In the genomic region with DNA sequence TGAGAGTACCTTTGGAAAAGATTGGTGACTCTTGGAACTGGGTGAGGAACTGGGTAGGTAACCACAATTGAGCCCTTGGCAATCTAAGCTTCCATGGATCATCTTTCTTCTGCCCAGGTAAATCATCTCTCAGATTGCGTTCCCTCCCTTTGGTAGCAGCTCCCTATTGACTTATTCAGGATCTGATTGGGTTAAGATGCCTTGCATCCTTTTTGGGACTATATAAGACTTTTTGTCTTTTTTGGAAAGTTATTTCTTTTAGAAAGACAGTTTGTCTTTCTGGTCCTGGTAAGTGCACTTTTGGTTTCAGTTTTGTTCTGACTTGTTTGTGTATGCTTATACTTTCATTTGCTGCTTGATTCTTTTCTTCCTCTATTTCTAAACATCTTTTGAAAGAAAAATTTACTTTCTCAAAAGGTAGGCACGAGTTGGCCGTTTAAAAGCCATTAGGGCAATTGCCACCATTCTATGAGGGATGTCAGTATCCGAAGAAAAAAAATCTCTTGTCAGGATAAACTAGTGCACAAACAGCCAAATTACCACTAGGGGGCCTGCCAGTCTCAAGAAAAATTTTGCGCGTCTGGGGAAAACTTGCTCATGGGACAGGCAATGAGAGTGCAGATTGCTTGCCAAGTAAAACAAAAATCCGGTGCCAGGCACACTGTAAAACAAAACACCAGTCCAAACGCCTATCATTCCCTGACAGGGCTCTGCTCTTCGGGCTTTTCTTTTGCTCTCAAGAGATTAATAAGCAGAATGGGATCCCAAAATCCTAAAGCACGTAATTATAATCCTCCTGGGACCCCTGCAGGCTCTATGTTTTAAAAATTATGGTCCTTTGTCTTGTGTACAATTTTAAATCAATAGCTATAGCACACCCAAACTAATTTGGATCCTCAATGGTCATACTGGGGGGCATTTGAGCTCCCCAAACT, we compare ENCODE assay signal across 8 cellular contexts. TPM values are rescaled to one million over a fixed set of nuclear protein-coding genes. Genes with fewer than 3 reads are reported as not detected.
DNase-seq lines count a peak whose midpoint lies in the region; ATAC-seq and TF ChIP-seq lines count a peak whose summit lies in the region.

No MANE protein-coding gene starts in this region.

- H3K27ac ChIP-seq in dorsolateral prefrontal cortex, result peak overlapping the region in 3 of 59 donors; percentile 3 to 64 (median 18)

- H3K27me3 ChIP-seq in dorsolateral prefrontal cortex, result no peaks in the 10 kb centered on the region

- peak overlapping the region in 56 of 59 donors; percentile 18 to 67 (median 47) for H3K4me3 ChIP-seq in dorsolateral prefrontal cortex

- ATAC-seq in GM19023 (IDR thresholded peaks at IDR 0.05; ENCODE audit: unreplicated experiment) (peak; percentile 60), HG03442 (IDR thresholded peaks at IDR 0.05; ENCODE audit: unreplicated experiment) (peak; percentile 76)

- DNase-seq in Ammon's horn (ENCODE audit: low spot score) (peak; percentile 82), NCI-H526 treated with DMSO at 0.1 percent for 48 hours (lab: John Stamatoyannopoulos, UW) (peak; percentile 39), dorsolateral prefrontal cortex (peak; percentile 36 to 83 (median 69)), lung microvascular endothelial cell (ENCODE audit: low read depth in 2 of 2) (peak; percentile 93 to 97)
- DNase-seq in activated CD4-positive, alpha-beta T cell treated with anti-CD3 and anti-CD28 coated beads, Interleukin-2, amount 50 U/mL, for 1 hour, result peak; percentile 57
- peak; percentile 36 to 52 (median 39) for DNase-seq in stimulated activated CD4-positive, alpha-beta T cell treated with anti-CD3 and anti-CD28 coated beads, TNF-alpha, amount 100 ng/mL, for 48 hours (ENCODE audit: low read depth in 3 of 3)

- intact Hi-C loops in dorsolateral prefrontal cortex (cut with DNase I), result loop anchor here (2.0 to 10.0 kb wide), 5 partner anchors 340 to 888 kb away; no protein-coding TSS in a partner anchor

- peak; percentile 72 to 96 (median 89) for TF ChIP-seq CTCF in dorsolateral prefrontal cortex (IDR thresholded peaks at IDR 0.05 in 54 of 56, conservative IDR thresholded peaks at IDR 0.05 in 2 of 56; ENCODE audit: low read depth in 1 of 56, partially characterized antibody in 56 of 56)

RNA-seq across cellular contexts. Expression of a gene that starts 12.8 kb away (rescaled TPM):
- total RNA-seq in dorsolateral prefrontal cortex, result not detected
- total RNA-seq in lung microvascular endothelial cell, result not detected in 2 replicates

RNA-seq across cellular contexts. Expression of a gene that starts 45.7 kb away (rescaled TPM):
- 1 to 10 TPM in 1 of 120 experiments, under 1 TPM in 4, not detected in 115; 0.52 to 1.4 (median 0.68) TPM for total RNA-seq in dorsolateral prefrontal cortex
- not detected in 2 replicates for total RNA-seq in lung microvascular endothelial cell

RNA-seq across cellular contexts. Expression of a gene that starts 54.0 kb away (rescaled TPM):
- total RNA-seq in dorsolateral prefrontal cortex, result 1 to 10 TPM in 1 of 120 experiments, under 1 TPM in 8, not detected in 111; 0.49 to 1.0 (median 0.71) TPM
- not detected in 2 replicates for total RNA-seq in lung microvascular endothelial cell

Comparison
In these comparisons a context has a peak if more than half of its experiments do, and no peak if none do; other contexts are left out.
1. DNase-seq: peak in every context shown above with its lines; median percentile 95 in lung microvascular endothelial cell; 82 in Ammon's horn; 69 in dorsolateral prefrontal cortex; 57 in activated CD4-positive, alpha-beta T cell treated with anti-CD3 and anti-CD28 coated beads, Interleukin-2, amount 50 U/mL, for 1 hour; 39 in NCI-H526 treated with DMSO at 0.1 percent for 48 hours; 39 in stimulated activated CD4-positive, alpha-beta T cell treated with anti-CD3 and anti-CD28 coated beads, TNF-alpha, amount 100 ng/mL, for 48 hours.